8 cellular contexts compared by ENCODE assay signal in the genomic region with DNA sequence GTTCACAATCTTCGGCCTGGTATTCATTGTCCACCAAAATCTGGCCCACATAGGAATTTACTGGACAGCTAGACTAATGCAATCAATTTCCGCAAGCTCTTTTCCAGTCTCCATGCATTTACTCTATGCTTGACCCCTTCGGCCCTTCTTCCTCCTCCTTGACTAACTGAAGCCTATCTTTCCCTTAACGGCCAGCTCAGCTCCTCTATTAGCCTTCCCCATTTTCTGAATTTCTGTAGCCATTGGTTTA. TPM values are rescaled to one million over a fixed set of nuclear protein-coding genes. Genes with fewer than 3 reads are reported as not detected.
DNase-seq lines count a peak whose midpoint lies in the region; ATAC-seq and TF ChIP-seq lines count a peak whose summit lies in the region.

No MANE protein-coding gene starts in this region.

- no peak for TF ChIP-seq CTCF in heart left ventricle (IDR thresholded peaks at IDR 0.05)
- no peak for TF ChIP-seq CTCF in upper lobe of right lung (IDR thresholded peaks at IDR 0.05)

- H3K4me3 Mint-ChIP-seq in activated T-helper 17 cell treated with anti-CD3 and anti-CD28 coated beads, Interleukin-2, amount 50 U/mL, for 72 hours, result peak overlapping the region; percentile 85

- DNase-seq in heart left ventricle, result no peak
- no peak for DNase-seq in left cardiac atrium
- no peak for DNase-seq in upper lobe of right lung
- no peak for DNase-seq in 8988T

- H3K27me3 Mint-ChIP-seq in activated T-helper 17 cell treated with anti-CD3 and anti-CD28 coated beads, Interleukin-2, amount 50 U/mL, for 72 hours, result no peaks in the 10 kb centered on the region

- no peaks in the 10 kb centered on the region for H3K4me1 Mint-ChIP-seq in activated T-helper 17 cell treated with anti-CD3 and anti-CD28 coated beads, Interleukin-2, amount 50 U/mL, for 72 hours

- H3K27me3 ChIP-seq in heart left ventricle (peaks cover 0 to 15% (median 0%) of the 10 kb centered on the region in 9 donors), layer of hippocampus (ENCODE audit: control insufficient read depth, insufficient read depth, low read length) (no peaks in the 10 kb centered on the region), upper lobe of right lung (no peaks in the 10 kb centered on the region)

- no peaks in the 10 kb centered on the region for H3K36me3 Mint-ChIP-seq in activated T-helper 17 cell treated with anti-CD3 and anti-CD28 coated beads, Interleukin-2, amount 50 U/mL, for 72 hours (ENCODE audit: low read depth)

- TF ChIP-seq POLR2A in heart left ventricle (IDR thresholded peaks at IDR 0.05), result no peak

- intact Hi-C loops in heart left ventricle (cut with DNase I) (loop anchor here in 1 of 10 donors (10.0 kb wide), 1 partner anchor 580 kb away; no protein-coding TSS in a partner anchor), left cardiac atrium (cut with DNase I) (no loop called here), upper lobe of right lung (cut with DNase I) (no loop called here)

- H3K27ac Mint-ChIP-seq in activated T-helper 17 cell treated with anti-CD3 and anti-CD28 coated beads, Interleukin-2, amount 50 U/mL, for 72 hours, result peak overlapping the region; percentile 90

- 1 to 51% (median 24%) methylated on average over 4 of the region's 4 CpGs for WGBS in heart left ventricle, 4 donors

- H3K4me3 ChIP-seq in heart left ventricle (peak overlapping the region; percentile 42 to 91 (median 77)), upper lobe of right lung (peak overlapping the region; percentile 69)

- peaks cover 0 to 16% (median 2%) of the 10 kb centered on the region in 12 donors for H3K4me1 ChIP-seq in heart left ventricle
- peaks cover 5% of the 10 kb centered on the region for H3K4me1 ChIP-seq in upper lobe of right lung

- ATAC-seq in heart left ventricle, result no peak
- ATAC-seq in left cardiac atrium, result no peak
- ATAC-seq in activated T-helper 17 cell treated with anti-CD3 and anti-CD28 coated beads, Interleukin-2, amount 50 U/mL, for 72 hours (replicated peaks), result no peak
- no peak for ATAC-seq in upper lobe of right lung
- ATAC-seq in GM21825 (IDR thresholded peaks at IDR 0.05; ENCODE audit: unreplicated experiment), result no peak
- ATAC-seq in activated CD4-positive, CD25-positive, alpha-beta regulatory T cell treated with anti-CD3 and anti-CD28 coated beads, Interleukin-2, amount 50 U/mL, for 24 hours, result no peak

- H3K36me3 ChIP-seq in heart left ventricle (peaks cover 0 to 13% (median 0%) of the 10 kb centered on the region in 9 donors), upper lobe of right lung (no peaks in the 10 kb centered on the region)

- H3K9me3 Mint-ChIP-seq in activated T-helper 17 cell treated with anti-CD3 and anti-CD28 coated beads, Interleukin-2, amount 50 U/mL, for 72 hours, result no peaks in the 10 kb centered on the region

- H3K27ac ChIP-seq in heart left ventricle, result peak overlapping the region; percentile 84 to 97 (median 92)
- H3K27ac ChIP-seq in layer of hippocampus (ENCODE audit: low read depth, low read length), result peak overlapping the region; percentile 71
- H3K27ac ChIP-seq in upper lobe of right lung, result peak overlapping the region; percentile 92

- H3K9me3 ChIP-seq in heart left ventricle (peaks cover 0 to 4% (median 0%) of the 10 kb centered on the region in 12 donors), upper lobe of right lung (no peaks in the 10 kb centered on the region)

RNA-seq across cellular contexts. Expression of a gene that starts 1.2 kb away (rescaled TPM):
- total RNA-seq in heart left ventricle (10 to 100 TPM; 17.1 to 45.7 (median 26.9) TPM), left cardiac atrium (10 to 100 TPM; 23.1 to 29.8 TPM), upper lobe of right lung (25.5 TPM)
- polyA plus RNA-seq in heart left ventricle, result 10 to 100 TPM; 13.8 to 27.5 TPM
- 10 to 100 TPM; 22.0 to 30.2 TPM for total RNA-seq in activated T-helper 17 cell treated with anti-CD3 and anti-CD28 coated beads, Interleukin-2, amount 50 U/mL, for 72 hours
